ENCODE assay signal across 19 cellular contexts in genomic region chr18:49597556-49597955, GRCh38. TPM values are rescaled to one million over a fixed set of nuclear protein-coding genes. Genes with fewer than 3 reads are reported as not detected.
DNase-seq lines count a peak whose midpoint lies in the region; FAIRE-seq and TF ChIP-seq lines count a peak whose summit lies in the region.
"Had no signal": no experiment of that assay in that cellular context is flagged by ENCODE, and none has a peak within 500 bp of the region (broad histone marks: within the 10 kb centered on the region; RNA-seq: fewer than 3 reads in every experiment).

No MANE protein-coding gene starts in this region.

- H3K4me2 ChIP-seq in osteoblast (ENCODE audit: insufficient read depth, low read length) (no peak overlapping the region), GM23248 (ENCODE audit: unreplicated experiment) (no peak overlapping the region)

- H3K4me3 Mint-ChIP-seq in endodermal cell: no peak overlapping the region
- H3K4me3 Mint-ChIP-seq: nephron progenitor cell; stimulated activated naive CD8-positive, alpha-beta T cell treated with anti-CD3 and anti-CD28 coated beads, Interleukin-15, Interleukin-2, amounts not matched to agents 100 ng/mL and 50 ng/mL, for 24 hours; T-helper 17 cell had no signal

- peaks cover 12% of the 10 kb centered on the region for H3K4me1 Mint-ChIP-seq in endodermal cell
- H3K4me1 Mint-ChIP-seq: T-helper 17 cell had no signal

- no peak overlapping the region for H2AFZ ChIP-seq in osteoblast (ENCODE audit: low read length)
- H2AFZ ChIP-seq in GM23248: no peak overlapping the region

- no peak overlapping the region for H3K4me3 ChIP-seq in endodermal cell (ENCODE audit: low read length)
- H3K4me3 ChIP-seq in osteoblast (ENCODE audit: insufficient read depth, low read length): no peak overlapping the region
- H3K4me3 ChIP-seq in GM23248: no peak overlapping the region
- H3K4me3 ChIP-seq in small intestine (ENCODE audit: low read depth in 1 of 2, low read length in 2 of 2): no peak overlapping the region

- peak; percentile 15 for DNase-seq in NCI-H1105 treated with DMSO at 0.1 percent for 48 hours (lab: John Stamatoyannopoulos, UW)
- DNase-seq in NCI-H1105 (lab: John Stamatoyannopoulos, UW): no peak
- peak; percentile 38 for DNase-seq in NCI-H774 (lab: John Stamatoyannopoulos, UW)
- peak; percentile 49 for DNase-seq in endodermal cell
- DNase-seq in osteoblast (ENCODE audit: insufficient read length, low spot score, missing footprints): peak; percentile 13
- DNase-seq in activated T-cell treated with anti-CD3 and anti-CD28 coated beads for 4 hours: no peak
- no peak for DNase-seq in GM23248
- no peak for DNase-seq in small intestine
- DNase-seq: activated CD4-positive, CD25-positive, alpha-beta regulatory T cell; amniotic stem cell; GF-D8; H7; nephron progenitor cell; T-helper 17 cell had no signal

- TF ChIP-seq CTCF in endodermal cell (conservative IDR thresholded peaks at IDR 0.05) (no peak), osteoblast (IDR thresholded peaks at IDR 0.05; ENCODE audit: extremely low read depth, low read depth, low read length) (no peak)

- H3K9ac ChIP-seq in endodermal cell (ENCODE audit: extremely low read depth, low read length, poor library complexity, severe bottlenecking) (no peak overlapping the region), GM23248 (no peak overlapping the region)

- H3K4me1 ChIP-seq in endodermal cell (ENCODE audit: control insufficient read depth, insufficient read depth, low read length) (peaks cover 12% of the 10 kb centered on the region), osteoblast (ENCODE audit: insufficient read depth, low read length) (no peaks in the 10 kb centered on the region), GM23248 (ENCODE audit: insufficient read depth) (no peaks in the 10 kb centered on the region), small intestine (ENCODE audit: control insufficient read depth in 2 of 2, insufficient read depth in 1 of 2, low read depth in 1 of 2, low read length in 1 of 2) (no peaks in the 10 kb centered on the region)

- no peaks in the 10 kb centered on the region for H3K9me3 ChIP-seq in endodermal cell (ENCODE audit: control insufficient read depth, low read length)
- H3K9me3 ChIP-seq in osteoblast (ENCODE audit: low read depth, low read length): no peaks in the 10 kb centered on the region
- no peaks in the 10 kb centered on the region for H3K9me3 ChIP-seq in GM23248 (ENCODE audit: low read depth)
- H3K9me3 ChIP-seq in small intestine (ENCODE audit: control insufficient read depth, low read depth): no peaks in the 10 kb centered on the region

- peaks cover 4% of the 10 kb centered on the region for H3K27me3 Mint-ChIP-seq in endodermal cell (ENCODE audit: insufficient read depth)

- 88 to 89% methylated on average over 2 to 4 of the region's 4 CpGs for WGBS in endodermal cell (ENCODE audit: insufficient coverage in 1 of 2, insufficient read length in 1 of 2), 2 experiments
- WGBS in GM23248 (ENCODE audit: low coverage in 1 of 2, low lambda C conversion rate in 2 of 2, missing lambda C conversion rate in 2 of 2), 2 experiments: 49 to 56% methylated on average over 4 of the region's 4 CpGs
- WGBS in small intestine, 3 donors: 70 to 77% (median 76%) methylated on average over 4 of the region's 4 CpGs

- H3K9me2 ChIP-seq in GM23248 (ENCODE audit: insufficient read depth): no peaks in the 10 kb centered on the region

- H3K36me3 Mint-ChIP-seq in endodermal cell (ENCODE audit: low read depth): no peaks in the 10 kb centered on the region

- no peaks in the 10 kb centered on the region for H4K20me1 ChIP-seq in osteoblast (ENCODE audit: insufficient read depth, low read length)
- H4K20me1 ChIP-seq in GM23248 (ENCODE audit: insufficient read depth): no peaks in the 10 kb centered on the region

- H3K9me3 Mint-ChIP-seq in endodermal cell: no peaks in the 10 kb centered on the region
- H3K9me3 Mint-ChIP-seq: nephron progenitor cell; stimulated activated naive CD8-positive, alpha-beta T cell treated with anti-CD3 and anti-CD28 coated beads, Interleukin-15, Interleukin-2, amounts not matched to agents 100 ng/mL and 50 ng/mL, for 24 hours had no signal

- H3K27me3 ChIP-seq in endodermal cell (ENCODE audit: control insufficient read depth, insufficient read depth, low read length, poor library complexity, severe bottlenecking) (no peaks in the 10 kb centered on the region), osteoblast (ENCODE audit: insufficient read depth, low read length) (peaks cover 4% of the 10 kb centered on the region), GM23248 (replicated peaks; ENCODE audit: insufficient read depth) (peaks cover 20% of the 10 kb centered on the region), small intestine (ENCODE audit: control insufficient read depth in 2 of 2, insufficient read depth in 2 of 2, low read length in 2 of 2) (no peaks in the 10 kb centered on the region)

- no peaks in the 10 kb centered on the region for H3F3A ChIP-seq in GM23248 (ENCODE audit: insufficient read depth)

- in situ Hi-C loops in GM23248 (cut with MboI): no loop called here

- no peak for FAIRE-seq in small intestine (lab: Jason Lieb, UNC)
- FAIRE-seq: A204.1, colon, GM12892, urothelium cell line had no signal

- no peaks in the 10 kb centered on the region for H3K36me3 ChIP-seq in endodermal cell (ENCODE audit: control insufficient read depth, insufficient read depth, low read length)
- no peaks in the 10 kb centered on the region for H3K36me3 ChIP-seq in osteoblast (ENCODE audit: insufficient read depth, low read length)
- H3K36me3 ChIP-seq in GM23248 (ENCODE audit: low read depth): no peaks in the 10 kb centered on the region
- H3K36me3 ChIP-seq in small intestine (ENCODE audit: control insufficient read depth in 2 of 2, insufficient read depth in 2 of 2, low read length in 2 of 2): no peaks in the 10 kb centered on the region

- H3K27ac Mint-ChIP-seq in endodermal cell: no peak overlapping the region
- H3K27ac Mint-ChIP-seq: nephron progenitor cell; stimulated activated naive CD8-positive, alpha-beta T cell treated with anti-CD3 and anti-CD28 coated beads, Interleukin-15, Interleukin-2, amounts not matched to agents 100 ng/mL and 50 ng/mL, for 24 hours; T-helper 17 cell had no signal

- H3K79me2 ChIP-seq in osteoblast (ENCODE audit: insufficient read depth, low read length) (no peaks in the 10 kb centered on the region), GM23248 (ENCODE audit: insufficient read depth) (no peaks in the 10 kb centered on the region)

- H3K27ac ChIP-seq in endodermal cell (ENCODE audit: low read depth, low read length) (peak overlapping the region; percentile 84), osteoblast (ENCODE audit: low read depth, low read length) (no peak overlapping the region), GM23248 (no peak overlapping the region), small intestine (ENCODE audit: low read depth in 1 of 2, low read length in 1 of 2) (no peak overlapping the region)

RNA-seq across cellular contexts. Expression of gene LIPG, which starts 35.7 kb away (rescaled TPM):
- total RNA-seq in endodermal cell: 1 to 10 TPM; 4.0 to 5.0 TPM
- polyA plus RNA-seq in endodermal cell (2013, experiment 1 of 2): 62.8 TPM
- polyA plus RNA-seq in endodermal cell (2013, experiment 2 of 2): 54.8 TPM
- 2.2 and 3.5 TPM in 2 replicates for total RNA-seq in osteoblast
- total RNA-seq in GM23248 (2014; rRNA removed; shearing (Covaris generic)): 0.25 and 0.43 TPM in 2 replicates
- 0.11 and 0.38 TPM in 2 replicates for polyA plus RNA-seq in GM23248 (2016; fragmentation: Nextera tagmentation; extraction: Ambion mirVana)
- 10 to 100 TPM in 1 of 3 donors, 1 to 10 TPM in 2; 1.9 to 26.9 (median 8.7) TPM for polyA plus RNA-seq in small intestine
- total RNA-seq: T-helper 17 cell had no signal

Comparison
In these comparisons a context has a peak if more than half of its experiments do, and no peak if none do; other contexts are left out.
1. DNase-seq: peak in NCI-H1105 treated with DMSO at 0.1 percent for 48 hours (single experiment), NCI-H774 (single experiment), endodermal cell (single experiment) and osteoblast (single experiment); none in NCI-H1105 (single experiment), activated T-cell treated with anti-CD3 and anti-CD28 coated beads for 4 hours (single experiment), GM23248 (single experiment) and small intestine (single experiment).